ENCODE assay signal across 18 cellular contexts in the genomic region with DNA sequence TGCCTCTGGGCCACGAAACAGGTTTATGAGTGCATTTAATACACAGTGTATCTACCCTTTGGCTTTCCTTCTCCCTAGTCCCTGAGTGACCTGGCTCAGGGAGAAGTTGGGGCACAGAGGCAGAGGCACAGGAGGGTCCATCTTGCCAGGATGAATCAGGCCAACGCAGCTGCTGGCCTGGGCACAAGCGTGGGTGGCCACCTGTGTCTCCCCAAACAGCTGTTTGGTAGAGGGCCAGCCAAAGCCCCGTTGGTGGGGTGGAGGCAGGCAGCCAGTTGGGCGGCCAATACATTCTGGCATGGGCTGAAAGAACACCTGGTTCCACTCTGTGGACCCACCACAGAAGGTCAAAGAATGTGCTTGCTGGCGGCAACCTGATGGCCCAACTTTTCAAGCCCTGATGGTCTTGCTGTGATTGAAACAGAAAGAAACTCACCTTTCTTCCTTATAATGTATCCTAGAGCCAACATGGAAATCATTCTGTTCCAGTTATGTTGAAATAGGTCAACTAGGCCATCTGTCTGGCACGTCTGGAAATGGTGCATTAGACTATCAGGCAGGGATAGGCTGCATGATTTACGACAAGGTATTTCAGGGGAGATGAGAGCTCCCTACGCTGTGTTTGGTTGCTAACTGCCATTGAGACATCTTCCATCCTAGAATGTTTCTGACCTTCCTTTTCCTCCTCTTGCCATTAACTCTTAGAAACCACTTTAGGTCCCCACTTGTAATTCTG.
"Had no signal": no experiment of that assay in that cellular context is flagged by ENCODE, and none has a peak within 500 bp of the region (broad histone marks: within the 10 kb centered on the region; RNA-seq: fewer than 3 reads in every experiment).

No MANE protein-coding gene starts in this region.

- H3K27ac Mint-ChIP-seq: activated naive CD8-positive, alpha-beta T cell treated with anti-CD3 and anti-CD28 coated beads for 36 hours; activated T-helper 1 cell treated with anti-CD3 and anti-CD28 coated beads, Interleukin-12 subunit alpha, Interleukin-12 subunit beta, Interleukin-2, Interleukin-4 antibody, amounts not matched to agents 30 ng/mL and 10 ng/mL and 1 ng/mL, durations not matched to agents 14 hours and 24 hours and 36 hours; T-helper 2 cell treated with Interferon-gamma antibody and Interleukin-4, amounts not matched to agents 5 μg/mL and 100 μg/mL, for 36 hours had no signal

- DNase-seq: activated CD4-positive, alpha-beta T cell treated with anti-CD3 and anti-CD28 coated beads, Interleukin-2, amount 50 U/mL, for 1 hour; activated CD4-positive, CD25-positive, alpha-beta regulatory T cell; activated naive CD8-positive, alpha-beta T cell treated with anti-CD3 and anti-CD28 coated beads for 36 hours; effector CD8-positive, alpha-beta T cell; esophagus squamous epithelium; foreskin fibroblast; hippocampal formation; kidney glomerular epithelial cell; ovary; stimulated activated CD4-positive, alpha-beta T cell treated with anti-CD3 and anti-CD28 coated beads, Interleukin-15, amount 100 ng/mL, for 24 hours; stimulated activated CD4-positive, alpha-beta T cell treated with anti-CD3 and anti-CD28 coated beads, Interleukin-4, amount 100 ng/mL, for 24 hours; stimulated activated naive CD4-positive, alpha-beta T cell treated with Interleukin-2 at 50 U/mL for 16 hours; substantia nigra had no signal

- H3K36me3 Mint-ChIP-seq: activated naive CD8-positive, alpha-beta T cell treated with anti-CD3 and anti-CD28 coated beads for 36 hours; brain had no signal

- H3K27me3 Mint-ChIP-seq: brain; central memory CD8-positive, alpha-beta T cell had no signal

- H3K9me3 Mint-ChIP-seq: activated naive CD8-positive, alpha-beta T cell treated with anti-CD3 and anti-CD28 coated beads for 36 hours; activated T-helper 1 cell treated with anti-CD3 and anti-CD28 coated beads, Interleukin-12 subunit alpha, Interleukin-12 subunit beta, Interleukin-2, Interleukin-4 antibody, amounts not matched to agents 30 ng/mL and 10 ng/mL and 1 ng/mL, durations not matched to agents 14 hours and 24 hours and 36 hours; central memory CD8-positive, alpha-beta T cell; T-helper 2 cell treated with Interferon-gamma antibody and Interleukin-4, amounts not matched to agents 5 μg/mL and 100 μg/mL, for 36 hours had no signal

- H3K4me1 Mint-ChIP-seq: activated naive CD8-positive, alpha-beta T cell treated with anti-CD3 and anti-CD28 coated beads for 36 hours; central memory CD8-positive, alpha-beta T cell; neural crest cell had no signal

- H3K4me3 Mint-ChIP-seq: activated naive CD8-positive, alpha-beta T cell treated with anti-CD3 and anti-CD28 coated beads for 36 hours; activated T-helper 1 cell treated with anti-CD3 and anti-CD28 coated beads, Interleukin-12 subunit alpha, Interleukin-12 subunit beta, Interleukin-2, Interleukin-4 antibody, amounts not matched to agents 30 ng/mL and 10 ng/mL and 1 ng/mL, durations not matched to agents 14 hours and 24 hours and 36 hours; brain; central memory CD8-positive, alpha-beta T cell; neural crest cell; T-helper 2 cell treated with Interferon-gamma antibody and Interleukin-4, amounts not matched to agents 5 μg/mL and 100 μg/mL, for 36 hours had no signal
